18 cellular contexts compared by ENCODE assay signal in genomic region chr11:132876301-132877071, GRCh38.
DNase-seq lines count a peak whose midpoint lies in the region; ATAC-seq and TF ChIP-seq lines count a peak whose summit lies in the region.
"Had no signal": no experiment of that assay in that cellular context is flagged by ENCODE, and none has a peak within 500 bp of the region (broad histone marks: within the 10 kb centered on the region; RNA-seq: fewer than 3 reads in every experiment).

No MANE protein-coding gene starts in this region.

- H3K4me3 ChIP-seq in epithelial cell of esophagus (ENCODE audit: low read length) (no peak overlapping the region), right cardiac atrium (ENCODE audit: low read length) (no peak overlapping the region)

- 86% methylated on average over 9 of the region's 9 CpGs for WGBS in right cardiac atrium

- intact Hi-C loops in right cardiac atrium (cut with DNase I), result no loop called here

- H3K27ac ChIP-seq in right cardiac atrium (ENCODE audit: low read length), result no peak overlapping the region
- H3K27ac ChIP-seq: KMS-11 had no signal

- H3K9me3 ChIP-seq in right cardiac atrium (ENCODE audit: control insufficient read depth, low read length), result no peaks in the 10 kb centered on the region
- H3K9me3 ChIP-seq: SK-N-SH had no signal

- no peak for TF ChIP-seq CTCF in epithelial cell of esophagus (IDR thresholded peaks at IDR 0.05; ENCODE audit: insufficient read depth, low read depth, low read length, missing control alignments)

- no peaks in the 10 kb centered on the region for H3K4me1 ChIP-seq in right cardiac atrium (ENCODE audit: control insufficient read depth, insufficient read depth, low read length)

- no peaks in the 10 kb centered on the region for H3K27me3 ChIP-seq in right cardiac atrium (ENCODE audit: control insufficient read depth, insufficient read depth)

- DNase-seq in ELR (ENCODE audit: low read depth) (peak; percentile 9), M059J (ENCODE audit: low read depth) (peak; percentile 46), epithelial cell of esophagus (ENCODE audit: low read depth) (peak; percentile 9), NCI-H1930 (lab: John Stamatoyannopoulos, UW) (no peak), right cardiac atrium (no peak), COR-L47 (lab: John Stamatoyannopoulos, UW) (no peak)
- DNase-seq: NCI-H1092, NCI-H1417 treated with DMSO at 0.1 percent for 48 hours, NCI-H187, NCI-H2107, NCI-H510A, NCI-H69, SK-N-SH, SW 1271, T-helper 17 cell had no signal

- ATAC-seq in right cardiac atrium, result no peak
- no peak for ATAC-seq in HG03095 (IDR thresholded peaks at IDR 0.05; ENCODE audit: unreplicated experiment)
- ATAC-seq: Panc1, T-helper 17 cell had no signal

Comparison
In these comparisons a context has a peak if more than half of its experiments do, and no peak if none do; other contexts are left out.
1. DNase-seq: peak in ELR (single experiment), M059J (single experiment) and epithelial cell of esophagus (single experiment); none in NCI-H1930 (0 of 2), right cardiac atrium (0 of 3) and COR-L47 (single experiment).